In the genomic region with DNA sequence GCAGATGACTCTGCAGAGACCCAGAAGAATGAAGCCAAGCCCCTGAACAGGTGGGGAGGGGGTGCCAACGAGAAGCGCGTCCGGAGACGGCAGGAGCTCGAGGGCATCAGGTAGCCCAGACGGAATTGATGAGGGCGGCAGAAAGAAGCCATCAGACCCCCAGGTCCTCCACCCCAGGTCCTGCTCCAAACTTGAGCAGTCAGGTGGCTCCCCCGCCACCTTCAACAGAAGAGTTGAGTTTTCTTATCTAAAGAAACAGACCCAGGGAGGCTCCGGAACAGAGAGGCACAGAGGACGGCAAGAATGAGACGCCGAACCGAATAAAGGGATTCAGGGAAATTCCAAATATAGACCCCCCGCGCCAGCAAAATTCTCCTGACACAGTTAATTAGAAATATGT, we compare ENCODE assay signal across 1 cellular context.
TF ChIP-seq lines count a peak whose summit lies in the region.

No MANE protein-coding gene starts in this region.

TF ChIP-seq in K562, 482 proteins besides CTCF, POLR2A, EP300 and RAD21 (continued from another document and continues in another):
- no peak for TF ChIP-seq PREB (CRISPR knock-in tag; IDR thresholded peaks at IDR 0.05)
- no peak for TF ChIP-seq FOXK2 (conservative IDR thresholded peaks at IDR 0.05 in 1 of 2, IDR thresholded peaks at IDR 0.05 in 1 of 2; ENCODE audit: low read depth in 2 of 2)
- peak; percentile 42; the same call in 1 of the 2 replicates for TF ChIP-seq FOXM1 (IDR thresholded peaks at IDR 0.05; ENCODE audit: low read depth)
- no peak for TF ChIP-seq FOXM1 (CRISPR knock-in tag; IDR thresholded peaks at IDR 0.05; ENCODE audit: low read depth)
- TF ChIP-seq HMG20A (CRISPR knock-in tag; conservative IDR thresholded peaks at IDR 0.05) = no peak
- TF ChIP-seq, protein P1, sequence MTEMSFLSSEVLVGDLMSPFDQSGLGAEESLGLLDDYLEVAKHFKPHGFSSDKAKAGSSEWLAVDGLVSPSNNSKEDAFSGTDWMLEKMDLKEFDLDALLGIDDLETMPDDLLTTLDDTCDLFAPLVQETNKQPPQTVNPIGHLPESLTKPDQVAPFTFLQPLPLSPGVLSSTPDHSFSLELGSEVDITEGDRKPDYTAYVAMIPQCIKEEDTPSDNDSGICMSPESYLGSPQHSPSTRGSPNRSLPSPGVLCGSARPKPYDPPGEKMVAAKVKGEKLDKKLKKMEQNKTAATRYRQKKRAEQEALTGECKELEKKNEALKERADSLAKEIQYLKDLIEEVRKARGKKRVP (CRISPR knock-in tag; IDR thresholded peaks at IDR 0.05) = no peak
- no peak for TF ChIP-seq ZBTB40 (IDR thresholded peaks at IDR 0.05)
- TF ChIP-seq ZBTB40 (CRISPR knock-in tag; IDR thresholded peaks at IDR 0.05) = no peak
- no peak for TF ChIP-seq ETS2 (tag; IDR thresholded peaks at IDR 0.05; ENCODE audit: borderline replicate concordance, poor library complexity, severe bottlenecking)
- TF ChIP-seq, protein P2, sequence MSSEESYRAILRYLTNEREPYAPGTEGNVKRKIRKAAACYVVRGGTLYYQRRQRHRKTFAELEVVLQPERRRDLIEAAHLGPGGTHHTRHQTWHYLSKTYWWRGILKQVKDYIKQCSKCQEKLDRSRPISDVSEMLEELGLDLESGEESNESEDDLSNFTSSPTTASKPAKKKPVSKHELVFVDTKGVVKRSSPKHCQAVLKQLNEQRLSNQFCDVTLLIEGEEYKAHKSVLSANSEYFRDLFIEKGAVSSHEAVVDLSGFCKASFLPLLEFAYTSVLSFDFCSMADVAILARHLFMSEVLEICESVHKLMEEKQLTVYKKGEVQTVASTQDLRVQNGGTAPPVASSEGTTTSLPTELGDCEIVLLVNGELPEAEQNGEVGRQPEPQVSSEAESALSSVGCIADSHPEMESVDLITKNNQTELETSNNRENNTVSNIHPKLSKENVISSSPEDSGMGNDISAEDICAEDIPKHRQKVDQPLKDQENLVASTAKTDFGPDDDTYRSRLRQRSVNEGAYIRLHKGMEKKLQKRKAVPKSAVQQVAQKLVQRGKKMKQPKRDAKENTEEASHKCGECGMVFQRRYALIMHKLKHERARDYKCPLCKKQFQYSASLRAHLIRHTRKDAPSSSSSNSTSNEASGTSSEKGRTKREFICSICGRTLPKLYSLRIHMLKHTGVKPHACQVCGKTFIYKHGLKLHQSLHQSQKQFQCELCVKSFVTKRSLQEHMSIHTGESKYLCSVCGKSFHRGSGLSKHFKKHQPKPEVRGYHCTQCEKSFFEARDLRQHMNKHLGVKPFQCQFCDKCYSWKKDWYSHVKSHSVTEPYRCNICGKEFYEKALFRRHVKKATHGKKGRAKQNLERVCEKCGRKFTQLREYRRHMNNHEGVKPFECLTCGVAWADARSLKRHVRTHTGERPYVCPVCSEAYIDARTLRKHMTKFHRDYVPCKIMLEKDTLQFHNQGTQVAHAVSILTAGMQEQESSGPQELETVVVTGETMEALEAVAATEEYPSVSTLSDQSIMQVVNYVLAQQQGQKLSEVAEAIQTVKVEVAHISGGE (CRISPR knock-in tag; IDR thresholded peaks at IDR 0.05) = no peak
- peak; percentile 55; the same call in 1 of the 2 replicates for TF ChIP-seq MTA2 (IDR thresholded peaks at IDR 0.05; ENCODE audit: low read depth)
- TF ChIP-seq RBM17 (IDR thresholded peaks at IDR 0.05; ENCODE audit: borderline replicate concordance, low read depth, low read length) = no peak
- TF ChIP-seq BCOR (IDR thresholded peaks at IDR 0.05) = no peak
- no peak for TF ChIP-seq ZNF436 (CRISPR knock-in tag; IDR thresholded peaks at IDR 0.05)
- no peak for TF ChIP-seq ZNF695 (CRISPR knock-in tag; IDR thresholded peaks at IDR 0.05)
- TF ChIP-seq U2AF2 (optimal IDR thresholded peaks at IDR 0.05; ENCODE audit: low read depth, low read length) = no peak
- TF ChIP-seq, protein P3, sequence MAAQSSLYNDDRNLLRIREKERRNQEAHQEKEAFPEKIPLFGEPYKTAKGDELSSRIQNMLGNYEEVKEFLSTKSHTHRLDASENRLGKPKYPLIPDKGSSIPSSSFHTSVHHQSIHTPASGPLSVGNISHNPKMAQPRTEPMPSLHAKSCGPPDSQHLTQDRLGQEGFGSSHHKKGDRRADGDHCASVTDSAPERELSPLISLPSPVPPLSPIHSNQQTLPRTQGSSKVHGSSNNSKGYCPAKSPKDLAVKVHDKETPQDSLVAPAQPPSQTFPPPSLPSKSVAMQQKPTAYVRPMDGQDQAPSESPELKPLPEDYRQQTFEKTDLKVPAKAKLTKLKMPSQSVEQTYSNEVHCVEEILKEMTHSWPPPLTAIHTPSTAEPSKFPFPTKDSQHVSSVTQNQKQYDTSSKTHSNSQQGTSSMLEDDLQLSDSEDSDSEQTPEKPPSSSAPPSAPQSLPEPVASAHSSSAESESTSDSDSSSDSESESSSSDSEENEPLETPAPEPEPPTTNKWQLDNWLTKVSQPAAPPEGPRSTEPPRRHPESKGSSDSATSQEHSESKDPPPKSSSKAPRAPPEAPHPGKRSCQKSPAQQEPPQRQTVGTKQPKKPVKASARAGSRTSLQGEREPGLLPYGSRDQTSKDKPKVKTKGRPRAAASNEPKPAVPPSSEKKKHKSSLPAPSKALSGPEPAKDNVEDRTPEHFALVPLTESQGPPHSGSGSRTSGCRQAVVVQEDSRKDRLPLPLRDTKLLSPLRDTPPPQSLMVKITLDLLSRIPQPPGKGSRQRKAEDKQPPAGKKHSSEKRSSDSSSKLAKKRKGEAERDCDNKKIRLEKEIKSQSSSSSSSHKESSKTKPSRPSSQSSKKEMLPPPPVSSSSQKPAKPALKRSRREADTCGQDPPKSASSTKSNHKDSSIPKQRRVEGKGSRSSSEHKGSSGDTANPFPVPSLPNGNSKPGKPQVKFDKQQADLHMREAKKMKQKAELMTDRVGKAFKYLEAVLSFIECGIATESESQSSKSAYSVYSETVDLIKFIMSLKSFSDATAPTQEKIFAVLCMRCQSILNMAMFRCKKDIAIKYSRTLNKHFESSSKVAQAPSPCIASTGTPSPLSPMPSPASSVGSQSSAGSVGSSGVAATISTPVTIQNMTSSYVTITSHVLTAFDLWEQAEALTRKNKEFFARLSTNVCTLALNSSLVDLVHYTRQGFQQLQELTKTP (IDR thresholded peaks at IDR 0.05; ENCODE audit: low read depth in 1 of 2, partially characterized antibody in 2 of 2) = no peak
- TF ChIP-seq, protein P4, sequence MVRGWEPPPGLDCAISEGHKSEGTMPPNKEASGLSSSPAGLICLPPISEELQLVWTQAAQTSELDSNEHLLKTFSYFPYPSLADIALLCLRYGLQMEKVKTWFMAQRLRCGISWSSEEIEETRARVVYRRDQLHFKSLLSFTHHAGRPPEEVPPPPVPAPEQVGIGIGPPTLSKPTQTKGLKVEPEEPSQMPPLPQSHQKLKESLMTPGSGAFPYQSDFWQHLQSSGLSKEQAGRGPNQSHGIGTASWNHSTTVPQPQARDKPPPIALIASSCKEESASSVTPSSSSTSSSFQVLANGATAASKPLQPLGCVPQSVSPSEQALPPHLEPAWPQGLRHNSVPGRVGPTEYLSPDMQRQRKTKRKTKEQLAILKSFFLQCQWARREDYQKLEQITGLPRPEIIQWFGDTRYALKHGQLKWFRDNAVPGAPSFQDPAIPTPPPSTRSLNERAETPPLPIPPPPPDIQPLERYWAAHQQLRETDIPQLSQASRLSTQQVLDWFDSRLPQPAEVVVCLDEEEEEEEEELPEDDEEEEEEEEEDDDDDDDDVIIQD (CRISPR knock-in tag; IDR thresholded peaks at IDR 0.05) = no peak
- no peak for TF ChIP-seq ZNF431 (CRISPR knock-in tag; IDR thresholded peaks at IDR 0.05)
- no peak for TF ChIP-seq POLR2G (IDR thresholded peaks at IDR 0.05; ENCODE audit: low read depth, low read length)
- TF ChIP-seq HNRNPH1 (optimal IDR thresholded peaks at IDR 0.05; ENCODE audit: low read depth, low read length) = no peak
- no peak for TF ChIP-seq UBTF (IDR thresholded peaks at IDR 0.05; ENCODE audit: borderline replicate concordance in 1 of 2, low read depth in 2 of 2, low read length in 2 of 2)
- no peak for TF ChIP-seq PCBP1 (IDR thresholded peaks at IDR 0.05; ENCODE audit: low read depth, low read length, poor library complexity, severe bottlenecking)
- TF ChIP-seq, protein P5, sequence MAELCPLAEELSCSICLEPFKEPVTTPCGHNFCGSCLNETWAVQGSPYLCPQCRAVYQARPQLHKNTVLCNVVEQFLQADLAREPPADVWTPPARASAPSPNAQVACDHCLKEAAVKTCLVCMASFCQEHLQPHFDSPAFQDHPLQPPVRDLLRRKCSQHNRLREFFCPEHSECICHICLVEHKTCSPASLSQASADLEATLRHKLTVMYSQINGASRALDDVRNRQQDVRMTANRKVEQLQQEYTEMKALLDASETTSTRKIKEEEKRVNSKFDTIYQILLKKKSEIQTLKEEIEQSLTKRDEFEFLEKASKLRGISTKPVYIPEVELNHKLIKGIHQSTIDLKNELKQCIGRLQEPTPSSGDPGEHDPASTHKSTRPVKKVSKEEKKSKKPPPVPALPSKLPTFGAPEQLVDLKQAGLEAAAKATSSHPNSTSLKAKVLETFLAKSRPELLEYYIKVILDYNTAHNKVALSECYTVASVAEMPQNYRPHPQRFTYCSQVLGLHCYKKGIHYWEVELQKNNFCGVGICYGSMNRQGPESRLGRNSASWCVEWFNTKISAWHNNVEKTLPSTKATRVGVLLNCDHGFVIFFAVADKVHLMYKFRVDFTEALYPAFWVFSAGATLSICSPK (IDR thresholded peaks at IDR 0.05; ENCODE audit: borderline replicate concordance) = no peak
- TF ChIP-seq, protein P6, sequence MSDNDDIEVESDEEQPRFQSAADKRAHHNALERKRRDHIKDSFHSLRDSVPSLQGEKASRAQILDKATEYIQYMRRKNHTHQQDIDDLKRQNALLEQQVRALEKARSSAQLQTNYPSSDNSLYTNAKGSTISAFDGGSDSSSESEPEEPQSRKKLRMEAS (CRISPR knock-in tag; IDR thresholded peaks at IDR 0.05) = no peak
- TF ChIP-seq EHMT2 (IDR thresholded peaks at IDR 0.05) = no peak
